11 cellular contexts compared by ENCODE assay signal in genomic region chr14:59332727-59333126, GRCh38.
DNase-seq lines count a peak whose midpoint lies in the region; ATAC-seq, FAIRE-seq and TF ChIP-seq lines count a peak whose summit lies in the region.
"Had no signal": no experiment of that assay in that cellular context is flagged by ENCODE, and none has a peak within 500 bp of the region (broad histone marks: within the 10 kb centered on the region; RNA-seq: fewer than 3 reads in every experiment).

No MANE protein-coding gene starts in this region.

- intact Hi-C loops in right lobe of liver (cut with DNase I) (no loop called here), HepG2 (cut with micrococcal nuclease; ENCODE audit: unreplicated experiment) (no loop called here), esophagus muscularis mucosa (cut with DNase I) (no loop called here), aorta (cut with DNase I) (loop anchor here (5.0 to 10.0 kb wide), 5 partner anchors 58 to 698 kb away; partner anchors contain the start of genes DAAM1 (in 1 of the 2) and DACT1 (in 1 of the 2)), natural killer cell (cut with micrococcal nuclease) (no loop called here)

- no peaks in the 10 kb centered on the region for H3K9me3 ChIP-seq in right lobe of liver
- no peaks in the 10 kb centered on the region for H3K9me3 ChIP-seq in HepG2 (ENCODE audit: low read length)
- H3K9me3 ChIP-seq in esophagus muscularis mucosa = no peaks in the 10 kb centered on the region
- no peaks in the 10 kb centered on the region for H3K9me3 ChIP-seq in muscle layer of colon (ENCODE audit: low read length)
- H3K9me3 ChIP-seq in aorta (ENCODE audit: control insufficient read depth, low read length) = no peaks in the 10 kb centered on the region

- no peak for TF ChIP-seq CTCF in right lobe of liver (IDR thresholded peaks at IDR 0.05)
- no peak for TF ChIP-seq CTCF in HepG2 (CRISPR knock-in tag; IDR thresholded peaks at IDR 0.05)
- no peak for TF ChIP-seq CTCF in esophagus muscularis mucosa (IDR thresholded peaks at IDR 0.05)
- TF ChIP-seq CTCF in natural killer cell (IDR thresholded peaks at IDR 0.05) = no peak
- TF ChIP-seq CTCF in glutamatergic neuron (IDR thresholded peaks at IDR 0.05; ENCODE audit: partially characterized antibody, unreplicated experiment) = no peak

- in situ Hi-C loops in HepG2 (cut with HindIII; ENCODE audit: extremely low pct_ligation_motif_present, low pct_unique_long_range_greater_than_20kb) = no loop called here

- H3K27ac ChIP-seq in right lobe of liver (peak overlapping the region in 2 of 3 donors; percentile 1 to 9), HepG2 (ENCODE audit: extremely low read length, insufficient read depth, low read length) (no peak overlapping the region), esophagus muscularis mucosa (replicated peaks in 1 of 4) (peak overlapping the region; percentile 82 to 92 (median 84)), muscle layer of colon (ENCODE audit: low read depth, low read length) (peak overlapping the region; percentile 87), aorta (ENCODE audit: low read depth in 1 of 2, low read length in 2 of 2) (peak overlapping the region; percentile 90 to 93)

- H3K36me3 ChIP-seq in right lobe of liver (peaks cover 0 to 16% (median 2%) of the 10 kb centered on the region in 4 donors), HepG2 (replicated peaks in 1 of 2; ENCODE audit: control insufficient read depth in 1 of 2, insufficient read depth in 2 of 2, low read length in 2 of 2) (peaks cover 13 to 55% of the 10 kb centered on the region in 2 experiments; a peak in 4 of 5 replicates), esophagus muscularis mucosa (peaks cover 7 to 30% (median 23%) of the 10 kb centered on the region in 4 donors), muscle layer of colon (ENCODE audit: insufficient read depth, low read length) (peaks cover 37% of the 10 kb centered on the region), aorta (ENCODE audit: control insufficient read depth in 1 of 2, insufficient read depth in 2 of 2, low read length in 1 of 2) (peaks cover 0 to 2% of the 10 kb centered on the region in 2 donors)

- H3K27ac Mint-ChIP-seq in natural killer cell (no peak overlapping the region), glutamatergic neuron (ENCODE audit: unreplicated experiment) (no peak overlapping the region)
- H3K27ac Mint-ChIP-seq: activated CD4-positive, alpha-beta T cell treated with anti-CD3 and anti-CD28 coated beads for 36 hours had no signal

- POLR2A ChIA-PET in HepG2 (lab: Yijun Ruan, JAX) = no interaction called here

- DNase-seq in right lobe of liver = no peak
- DNase-seq in HepG2 (ENCODE audit: low spot score) = no peak
- DNase-seq in esophagus muscularis mucosa (ENCODE audit: extremely low spot score) = no peak
- no peak for DNase-seq in aorta
- no peak for DNase-seq in natural killer cell
- no peak for DNase-seq in glutamatergic neuron
- DNase-seq in GM19239 (ENCODE audit: insufficient read length, low spot score) = no peak
- DNase-seq: activated CD4-positive, alpha-beta T cell treated with anti-CD3 and anti-CD28 coated beads for 36 hours; activated gamma-delta T cell treated with Interleukin-2 at 50 U/mL for 16 hours; stimulated activated CD4-positive, alpha-beta T cell treated with anti-CD3 and anti-CD28 coated beads, Interleukin-2, amount 100 ng/mL, for 48 hours had no signal

- BruUV-seq in HepG2 (replicated peaks; lab: Mats Ljungman, UMichigan) = no TSS peak

- no peak for FAIRE-seq in HepG2 (lab: Jason Lieb, UNC)
- FAIRE-seq in GM19239 (lab: Jason Lieb, UNC) = no peak

- no peaks in the 10 kb centered on the region for H4K20me1 ChIP-seq in HepG2 (ENCODE audit: insufficient read depth, low read length)

- H3K4me3 ChIP-seq in right lobe of liver (no peak overlapping the region), HepG2 (replicated peaks in 1 of 3; ENCODE audit: insufficient read depth in 1 of 3, low read depth in 2 of 3, low read length in 3 of 3) (no peak overlapping the region), esophagus muscularis mucosa (no peak overlapping the region), muscle layer of colon (ENCODE audit: low read depth in 1 of 2, low read length in 2 of 2) (no peak overlapping the region), aorta (ENCODE audit: low read length in 2 of 2) (no peak overlapping the region)

- no peak overlapping the region for H3K4me2 ChIP-seq in HepG2 (ENCODE audit: low read depth, low read length)

- no peaks in the 10 kb centered on the region for H3K79me2 ChIP-seq in HepG2 (ENCODE audit: insufficient read depth, low read length)

- H3K27me3 Mint-ChIP-seq in natural killer cell (ENCODE audit: low read depth in 2 of 2) (no peaks in the 10 kb centered on the region), glutamatergic neuron (ENCODE audit: unreplicated experiment) (peaks cover 2% of the 10 kb centered on the region)
- H3K27me3 Mint-ChIP-seq: activated CD4-positive, alpha-beta T cell treated with anti-CD3 and anti-CD28 coated beads for 36 hours had no signal

- ATAC-seq in right lobe of liver = no peak
- ATAC-seq in HepG2 = no peak
- peak; percentile 55 for ATAC-seq in aorta (ENCODE audit: low FRiP score)
- ATAC-seq in natural killer cell = no peak
- ATAC-seq: activated CD4-positive, alpha-beta T cell treated with anti-CD3 and anti-CD28 coated beads for 36 hours had no signal

- H3K27me3 ChIP-seq in right lobe of liver (no peaks in the 10 kb centered on the region), HepG2 (ENCODE audit: control insufficient read depth in 1 of 2, insufficient read depth in 2 of 2, low read length in 2 of 2) (no peaks in the 10 kb centered on the region), esophagus muscularis mucosa (no peaks in the 10 kb centered on the region), muscle layer of colon (ENCODE audit: control insufficient read depth in 1 of 2, insufficient read depth in 2 of 2, low read length in 2 of 2) (no peaks in the 10 kb centered on the region), aorta (ENCODE audit: control insufficient read depth in 1 of 2, insufficient read depth in 2 of 2, low read length in 1 of 2) (no peaks in the 10 kb centered on the region)

- TF ChIP-seq EP300 in HepG2 (IDR thresholded peaks at IDR 0.05; ENCODE audit: low read depth in 2 of 2, low read length in 2 of 2) = no peak
- TF ChIP-seq EP300 in HepG2 (CRISPR knock-in tag; IDR thresholded peaks at IDR 0.05; ENCODE audit: borderline replicate concordance) = no peak
- TF ChIP-seq EP300 in esophagus muscularis mucosa (IDR thresholded peaks at IDR 0.05) = no peak

- peaks cover 19% of the 10 kb centered on the region for H3K36me3 Mint-ChIP-seq in natural killer cell
- peaks cover 5% of the 10 kb centered on the region for H3K36me3 Mint-ChIP-seq in glutamatergic neuron (ENCODE audit: unreplicated experiment)

- no peak overlapping the region for H3K9ac ChIP-seq in HepG2 (ENCODE audit: insufficient read depth, low read depth, low read length)
- H3K9ac ChIP-seq in muscle layer of colon (ENCODE audit: low read length) = no peak overlapping the region

- CTCF ChIA-PET in HepG2 (lab: Yijun Ruan, JAX; ENCODE audit: low intra/inter-chr PET ratio, low total read pairs) = no interaction called here

- TF ChIP-seq POLR2A in right lobe of liver (IDR thresholded peaks at IDR 0.05) (no peak), HepG2 (IDR thresholded peaks at IDR 0.05; ENCODE audit: insufficient read depth in 1 of 2, low read depth in 2 of 2, low read length in 2 of 2) (no peak), esophagus muscularis mucosa (IDR thresholded peaks at IDR 0.05; ENCODE audit: low read depth) (no peak)

- H3K4me1 ChIP-seq in right lobe of liver = peaks cover 0 to 27% (median 7%) of the 10 kb centered on the region in 4 donors
- H3K4me1 ChIP-seq in HepG2 (ENCODE audit: insufficient read depth, low read length) = peaks cover 5% of the 10 kb centered on the region; the same call in 1 of the 2 replicates
- H3K4me1 ChIP-seq in esophagus muscularis mucosa = peaks cover 60 to 87% (median 84%) of the 10 kb centered on the region in 4 donors
- peaks cover 68% of the 10 kb centered on the region for H3K4me1 ChIP-seq in muscle layer of colon (ENCODE audit: insufficient read depth, low read length)
- H3K4me1 ChIP-seq in aorta (ENCODE audit: control insufficient read depth in 1 of 2, insufficient read depth in 2 of 2, low read length in 2 of 2) = peaks cover 4 to 12% of the 10 kb centered on the region in 2 donors

- H3K4me3 Mint-ChIP-seq in natural killer cell (no peak overlapping the region), glutamatergic neuron (ENCODE audit: unreplicated experiment) (no peak overlapping the region)
- H3K4me3 Mint-ChIP-seq: activated CD4-positive, alpha-beta T cell treated with anti-CD3 and anti-CD28 coated beads for 36 hours had no signal

- H2AFZ ChIP-seq in HepG2 (ENCODE audit: low read length) = no peak overlapping the region

- 92% methylated on average over 2 of the region's 2 CpGs for WGBS in right lobe of liver (ENCODE audit: insufficient coverage, low coverage, low lambda C conversion rate, missing lambda C conversion rate)
- WGBS in HepG2 (ENCODE audit: low lambda C conversion rate) = 96% methylated on average over 2 of the region's 2 CpGs
- WGBS in esophagus muscularis mucosa = 24% methylated on average over 2 of the region's 2 CpGs
- 5 to 10% methylated on average over 2 of the region's 2 CpGs for WGBS in aorta, 2 donors

- no peak for TF ChIP-seq RAD21 in HepG2 (CRISPR knock-in tag; IDR thresholded peaks at IDR 0.05)

- H3K4me1 Mint-ChIP-seq in natural killer cell (no peaks in the 10 kb centered on the region), glutamatergic neuron (ENCODE audit: low read depth, unreplicated experiment) (peaks cover 2% of the 10 kb centered on the region)
- H3K4me1 Mint-ChIP-seq: activated CD4-positive, alpha-beta T cell treated with anti-CD3 and anti-CD28 coated beads for 36 hours had no signal

- H3K9me3 Mint-ChIP-seq in natural killer cell (no peaks in the 10 kb centered on the region), glutamatergic neuron (ENCODE audit: unreplicated experiment) (peaks cover 1% of the 10 kb centered on the region)

TF ChIP-seq in HepG2, 621 proteins besides CTCF, POLR2A, EP300 and RAD21 (continues in another document):
- TF ChIP-seq ZSCAN21 (CRISPR knock-in tag; IDR thresholded peaks at IDR 0.05; ENCODE audit: borderline replicate concordance) (no peak), SNRNP70 (IDR thresholded peaks at IDR 0.05; ENCODE audit: low read depth, low read length) (no peak), SIX4 (CRISPR knock-in tag; IDR thresholded peaks at IDR 0.05) (no peak), SUZ12 (IDR thresholded peaks at IDR 0.05; ENCODE audit: low read depth, low read length) (no peak)

Comparison
In these comparisons a context has a peak if more than half of its experiments do, and no peak if none do; other contexts are left out.
1. intact Hi-C loops: an anchor here in aorta (5.0 to 10.0 kb wide); none called in right lobe of liver, HepG2, esophagus muscularis mucosa and natural killer cell.